ENCODE assay signal across 37 cellular contexts in genomic region chr9:18194316-18194715, GRCh38.
"Had no signal": no experiment of that assay in that cellular context is flagged by ENCODE, and none has a peak within 500 bp of the region (broad histone marks: within the 10 kb centered on the region; RNA-seq: fewer than 3 reads in every experiment).

No MANE protein-coding gene starts in this region.

- H3K4me2 ChIP-seq: smooth muscle cell had no signal

- H3K36me3 ChIP-seq: cardiac muscle cell, gastroesophageal sphincter, right atrium auricular region, vagina had no signal

- H3K4me1 Mint-ChIP-seq: activated naive CD4-positive, alpha-beta T cell treated with anti-CD3 and anti-CD28 coated beads, Interleukin-2, amount 10 ng/mL, durations not matched to agents 7 days and 5 days; activated naive CD8-positive, alpha-beta T cell treated with anti-CD3 and anti-CD28 coated beads, Interleukin-2, amount 10 ng/mL, durations not matched to agents 7 days and 5 days; naive thymus-derived CD8-positive, alpha-beta T cell; stimulated activated memory B cell treated with anti-CD40 and anti-IgM and Interleukin-4, amounts not matched to agents 10 μg/mL and 1 μg/mL and 100 μg/mL, for 72 hours; stimulated activated naive CD8-positive, alpha-beta T cell treated with anti-CD3 and anti-CD28 coated beads, Interleukin-15, amount 100 ng/mL, for 72 hours had no signal

- H3K4me3 ChIP-seq: cardiac muscle cell, gastroesophageal sphincter, right atrium auricular region, smooth muscle cell, vagina had no signal

- H3K4me1 ChIP-seq: parathyroid adenoma, vagina had no signal

- H3K9me3 Mint-ChIP-seq: activated naive CD4-positive, alpha-beta T cell treated with anti-CD3 and anti-CD28 coated beads, Interleukin-2, amount 10 ng/mL, durations not matched to agents 7 days and 5 days; activated naive CD8-positive, alpha-beta T cell treated with anti-CD3 and anti-CD28 coated beads, Interleukin-2, amount 10 ng/mL, durations not matched to agents 7 days and 5 days; activated T-helper 1 cell treated with anti-CD3 and anti-CD28 coated beads, Interleukin-12 subunit alpha, Interleukin-12 subunit beta, Interleukin-2, Interleukin-4 antibody, amounts not matched to agents 30 ng/mL and 10 ng/mL and 1 ng/mL, durations not matched to agents 14 hours and 24 hours and 36 hours; effector memory CD8-positive, alpha-beta T cell; stimulated activated naive CD8-positive, alpha-beta T cell treated with anti-CD3 and anti-CD28 coated beads, Interleukin-15, amount 100 ng/mL, for 72 hours; T-helper 1 cell treated with Interleukin-12 subunit alpha and Interleukin-12 subunit beta and Interleukin-4 antibody, amounts not matched to agents 30 μg/mL and 1 μg/mL, for 36 hours; type B pancreatic cell had no signal

- H3K27ac Mint-ChIP-seq: activated naive CD4-positive, alpha-beta T cell treated with anti-CD3 and anti-CD28 coated beads, Interleukin-2, amount 10 ng/mL, durations not matched to agents 7 days and 5 days; activated naive CD8-positive, alpha-beta T cell treated with anti-CD3 and anti-CD28 coated beads, Interleukin-2, amount 10 ng/mL, durations not matched to agents 7 days and 5 days; activated T-helper 1 cell treated with anti-CD3 and anti-CD28 coated beads, Interleukin-12 subunit alpha, Interleukin-12 subunit beta, Interleukin-2, Interleukin-4 antibody, amounts not matched to agents 30 ng/mL and 10 ng/mL and 1 ng/mL, durations not matched to agents 14 hours and 24 hours and 36 hours; effector memory CD8-positive, alpha-beta T cell; naive thymus-derived CD8-positive, alpha-beta T cell; stimulated activated memory B cell treated with anti-CD40 and anti-IgM and Interleukin-4, amounts not matched to agents 10 μg/mL and 1 μg/mL and 100 μg/mL, for 72 hours; stimulated activated naive CD8-positive, alpha-beta T cell treated with anti-CD3 and anti-CD28 coated beads, Interleukin-15, amount 100 ng/mL, for 72 hours; T-helper 1 cell treated with Interleukin-12 subunit alpha and Interleukin-12 subunit beta and Interleukin-4 antibody, amounts not matched to agents 30 μg/mL and 1 μg/mL, for 36 hours; type B pancreatic cell had no signal

- H3K36me3 Mint-ChIP-seq: activated naive CD4-positive, alpha-beta T cell treated with anti-CD3 and anti-CD28 coated beads, Interleukin-2, amount 10 ng/mL, durations not matched to agents 7 days and 5 days; activated naive CD8-positive, alpha-beta T cell treated with anti-CD3 and anti-CD28 coated beads, Interleukin-2, amount 10 ng/mL, durations not matched to agents 7 days and 5 days; naive thymus-derived CD8-positive, alpha-beta T cell; stimulated activated memory B cell treated with anti-CD40 and anti-IgM and Interleukin-4, amounts not matched to agents 10 μg/mL and 1 μg/mL and 100 μg/mL, for 72 hours; type B pancreatic cell had no signal

- H2AFZ ChIP-seq: parathyroid adenoma had no signal

- DNase-seq: activated CD4-positive, alpha-beta T cell treated with anti-CD3 and anti-CD28 coated beads for 48 hours; activated CD4-positive, alpha-beta T cell treated with anti-CD3 and anti-CD28 coated beads, Interleukin-2, amount 50 U/mL, for 48 hours; activated CD8-positive, alpha-beta memory T cell treated with anti-CD3 and anti-CD28 coated beads, Interleukin-2, amount 50 U/mL, for 4 hours; activated gamma-delta T cell; activated naive CD4-positive, alpha-beta T cell treated with anti-CD3 and anti-CD28 coated beads, Interleukin-2, amount 10 ng/mL, durations not matched to agents 7 days and 5 days; activated naive CD8-positive, alpha-beta T cell treated with anti-CD3 and anti-CD28 coated beads, Interleukin-2, amount 10 ng/mL, durations not matched to agents 7 days and 5 days; activated T-cell treated with anti-CD3 and anti-CD28 coated beads, Interleukin-2, amount 50 U/mL, for 1 hour; amygdala; cerebellar nuclear complex; cortex of kidney; effector memory CD8-positive, alpha-beta T cell; erythroblast; hippocampal formation; left cardiac atrium; left ventricle myocardium superior; midbrain; naive thymus-derived CD8-positive, alpha-beta T cell; nucleus accumbens; stimulated activated CD4-positive, alpha-beta T cell treated with anti-CD3 and anti-CD28 coated beads, Interleukin-1b, Interleukin-23, amount 100 ng/mL, for 48 hours; stimulated activated CD4-positive, alpha-beta T cell treated with anti-CD3 and anti-CD28 coated beads, Interleukin-4, amount 100 ng/mL, for 4 hours; stimulated activated CD8-positive, alpha-beta memory T cell treated with anti-CD3 and anti-CD28 coated beads, Interleukin-4, amount 100 ng/mL, for 48 hours; stimulated activated naive CD8-positive, alpha-beta T cell treated with anti-CD3 and anti-CD28 coated beads, Interleukin-15, amount 100 ng/mL, for 72 hours; substantia nigra; SW 1271; T-helper 9 cell had no signal

- H3K27me3 ChIP-seq: cardiac muscle cell, gastroesophageal sphincter, right atrium auricular region, vagina had no signal

- H3K9me3 ChIP-seq: gastroesophageal sphincter, right atrium auricular region, vagina had no signal

- H3K27me3 Mint-ChIP-seq: activated naive CD4-positive, alpha-beta T cell treated with anti-CD3 and anti-CD28 coated beads, Interleukin-2, amount 10 ng/mL, durations not matched to agents 7 days and 5 days; activated naive CD8-positive, alpha-beta T cell treated with anti-CD3 and anti-CD28 coated beads, Interleukin-2, amount 10 ng/mL, durations not matched to agents 7 days and 5 days; effector memory CD8-positive, alpha-beta T cell; stimulated activated memory B cell treated with anti-CD40 and anti-IgM and Interleukin-4, amounts not matched to agents 10 μg/mL and 1 μg/mL and 100 μg/mL, for 72 hours; stimulated activated naive CD8-positive, alpha-beta T cell treated with anti-CD3 and anti-CD28 coated beads, Interleukin-15, amount 100 ng/mL, for 72 hours; type B pancreatic cell had no signal

- ATAC-seq: effector memory CD8-positive, alpha-beta T cell; gastroesophageal sphincter; left cardiac atrium; left ventricle myocardium superior; naive thymus-derived CD8-positive, alpha-beta T cell; stimulated activated memory B cell treated with anti-CD40 and anti-IgM and Interleukin-4, amounts not matched to agents 10 μg/mL and 1 μg/mL and 100 μg/mL, for 72 hours; stimulated activated naive CD8-positive, alpha-beta T cell treated with anti-CD3 and anti-CD28 coated beads, Interleukin-15, amount 100 ng/mL, for 72 hours had no signal

- H3K4me3 Mint-ChIP-seq: activated naive CD4-positive, alpha-beta T cell treated with anti-CD3 and anti-CD28 coated beads, Interleukin-2, amount 10 ng/mL, durations not matched to agents 7 days and 5 days; activated naive CD8-positive, alpha-beta T cell treated with anti-CD3 and anti-CD28 coated beads, Interleukin-2, amount 10 ng/mL, durations not matched to agents 7 days and 5 days; activated T-helper 1 cell treated with anti-CD3 and anti-CD28 coated beads, Interleukin-12 subunit alpha, Interleukin-12 subunit beta, Interleukin-2, Interleukin-4 antibody, amounts not matched to agents 30 ng/mL and 10 ng/mL and 1 ng/mL, durations not matched to agents 14 hours and 24 hours and 36 hours; effector memory CD8-positive, alpha-beta T cell; naive thymus-derived CD8-positive, alpha-beta T cell; neural crest cell; stimulated activated memory B cell treated with anti-CD40 and anti-IgM and Interleukin-4, amounts not matched to agents 10 μg/mL and 1 μg/mL and 100 μg/mL, for 72 hours; stimulated activated naive CD8-positive, alpha-beta T cell treated with anti-CD3 and anti-CD28 coated beads, Interleukin-15, amount 100 ng/mL, for 72 hours; T-helper 1 cell treated with Interleukin-12 subunit alpha and Interleukin-12 subunit beta and Interleukin-4 antibody, amounts not matched to agents 30 μg/mL and 1 μg/mL, for 36 hours; type B pancreatic cell had no signal

- H3K9ac ChIP-seq: parathyroid adenoma had no signal

- H3K27ac ChIP-seq: cardiac muscle cell, gastroesophageal sphincter, parathyroid adenoma, right atrium auricular region, vagina, VCaP had no signal
